In the genomic region with DNA sequence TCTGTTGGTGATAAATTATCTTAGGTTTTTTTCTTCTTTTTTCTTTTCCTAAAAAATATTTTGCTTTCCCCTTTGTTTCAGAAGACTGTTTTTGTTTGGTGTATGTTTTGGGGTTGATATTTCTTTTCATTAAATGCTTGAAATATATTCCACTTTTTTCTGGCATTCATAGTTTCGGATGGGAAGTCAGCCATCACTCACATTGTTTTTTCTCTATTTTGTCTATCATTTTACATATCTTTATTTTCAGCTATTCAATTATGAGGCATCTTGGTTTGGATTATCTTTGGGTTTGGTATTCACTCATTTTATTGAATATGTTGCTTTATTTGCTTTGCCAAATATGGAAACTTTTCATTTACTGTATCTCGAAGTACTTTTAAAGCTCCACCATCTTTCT, we compare ENCODE assay signal across 19 cellular contexts.
DNase-seq lines count a peak whose midpoint lies in the region; ATAC-seq and FAIRE-seq lines count a peak whose summit lies in the region.
"Had no signal": no experiment of that assay in that cellular context is flagged by ENCODE, and none has a peak within 500 bp of the region (broad histone marks: within the 10 kb centered on the region; RNA-seq: fewer than 3 reads in every experiment).

No MANE protein-coding gene starts in this region.

- no peak for ATAC-seq in GM21447 (IDR thresholded peaks at IDR 0.05; ENCODE audit: unreplicated experiment)
- ATAC-seq in stimulated activated naive CD8-positive, alpha-beta T cell treated with anti-CD3 and anti-CD28 coated beads, Interleukin-15, Interleukin-2, amounts not matched to agents 100 U/mL and 50 U/mL, for 24 hours: no peak
- ATAC-seq: SK-N-SH treated with all-trans-retinoic acid at 6 μM for 48 hours had no signal

- H3K56ac ChIP-seq in mesendoderm (ENCODE audit: low read length): no peak overlapping the region

- FAIRE-seq in urothelium cell line (lab: Jason Lieb, UNC): no peak
- FAIRE-seq: RCC 7860 had no signal

- no peak overlapping the region for H3K27ac ChIP-seq in mesendoderm (ENCODE audit: low read depth, low read length)
- H3K27ac ChIP-seq: C4-2B had no signal

- H3K18ac ChIP-seq in mesendoderm (ENCODE audit: low read length): no peak overlapping the region

- no peak overlapping the region for H3K4ac ChIP-seq in mesendoderm (ENCODE audit: low read depth, low read length)

- H2BK5ac ChIP-seq in mesendoderm (ENCODE audit: low read length): no peak overlapping the region

- no CpG with 5 or more reads among the region's 2 CpGs for WGBS in mesendoderm (ENCODE audit: extremely low coverage, insufficient coverage, low lambda C conversion rate)

- no peaks in the 10 kb centered on the region for H3K79me2 ChIP-seq in mesendoderm (ENCODE audit: control insufficient read depth, insufficient read depth, low read length)

- H3K4me1 ChIP-seq in mesendoderm (ENCODE audit: control insufficient read depth, low read depth, low read length): no peaks in the 10 kb centered on the region

- no peak overlapping the region for H3K4me2 ChIP-seq in mesendoderm (ENCODE audit: low read length)

- no peaks in the 10 kb centered on the region for H3K36me3 ChIP-seq in mesendoderm (ENCODE audit: control insufficient read depth, insufficient read depth, low read length)

- DNase-seq in NCI-H748 (lab: John Stamatoyannopoulos, UW; ENCODE audit: unreplicated experiment) (peak; percentile 26), NCI-H748 treated with DMSO at 0.1 percent for 48 hours (lab: John Stamatoyannopoulos, UW) (no peak), KBM-7 (peak; percentile 8), amniotic epithelial cell (ENCODE audit: low read depth) (peak; percentile 2), mesendoderm (peak; percentile 25), urothelium cell line (ENCODE audit: low spot score) (no peak)
- DNase-seq in stimulated activated naive CD8-positive, alpha-beta T cell treated with anti-CD3 and anti-CD28 coated beads, Interleukin-15, Interleukin-2, amounts not matched to agents 100 U/mL and 50 U/mL, for 24 hours: no peak
- DNase-seq: KG1, MM.1S, NCI-H1417, NCI-H1930, NCI-H2171 treated with DMSO at 0.1 percent for 48 hours, NCI-H510A, SHP77 treated with DMSO at 0.1 percent for 48 hours, T-helper 1 cell had no signal

- no peaks in the 10 kb centered on the region for H3K79me1 ChIP-seq in mesendoderm (ENCODE audit: low read length)

- in situ Hi-C loops in KBM-7 (cut with MboI; ENCODE audit: low pct_unique_long_range_greater_than_20kb, low sequenced_read_pairs): no loop called here

- no peak overlapping the region for H2AK5ac ChIP-seq in mesendoderm (ENCODE audit: low read length)

- no peak overlapping the region for H3K4me3 ChIP-seq in mesendoderm (ENCODE audit: low read length)

- H2BK15ac ChIP-seq in mesendoderm (replicated peaks; ENCODE audit: low read depth): no peak overlapping the region

- no peaks in the 10 kb centered on the region for H3K27me3 ChIP-seq in mesendoderm (ENCODE audit: insufficient read depth, low read length, poor library complexity)

- no peak overlapping the region for H4K8ac ChIP-seq in mesendoderm (ENCODE audit: low read depth, low read length)

- H3K9ac ChIP-seq in mesendoderm (ENCODE audit: low read length): no peak overlapping the region

- H3K23ac ChIP-seq in mesendoderm (ENCODE audit: low read length): no peak overlapping the region

- H4K5ac ChIP-seq in mesendoderm (ENCODE audit: low read length): no peak overlapping the region

- no peak overlapping the region for H2BK120ac ChIP-seq in mesendoderm (ENCODE audit: low read depth, low read length)

Comparison
In these comparisons a context has a peak if more than half of its experiments do, and no peak if none do; other contexts are left out.
1. DNase-seq: peak in NCI-H748 (single experiment), KBM-7 (single experiment), amniotic epithelial cell (single experiment) and mesendoderm (single experiment); none in NCI-H748 treated with DMSO at 0.1 percent for 48 hours (single experiment), urothelium cell line (single experiment) and stimulated activated naive CD8-positive, alpha-beta T cell treated with anti-CD3 and anti-CD28 coated beads, Interleukin-15, Interleukin-2, amounts not matched to agents 100 U/mL and 50 U/mL, for 24 hours (single experiment).